ENCODE assay signal across 12 cellular contexts in genomic region chr3:30258426-30259392, GRCh38.
DNase-seq lines count a peak whose midpoint lies in the region; ATAC-seq and FAIRE-seq lines count a peak whose summit lies in the region.
"Had no signal": no experiment of that assay in that cellular context is flagged by ENCODE, and none has a peak within 500 bp of the region (broad histone marks: within the 10 kb centered on the region; RNA-seq: fewer than 3 reads in every experiment).

No MANE protein-coding gene starts in this region.

- DNase-seq in COR-L47 (lab: John Stamatoyannopoulos, UW) (peak; percentile 84), NCI-H128 (lab: John Stamatoyannopoulos, UW; ENCODE audit: unreplicated experiment) (peak; percentile 35), NCI-H748 treated with DMSO at 0.1 percent for 48 hours (lab: John Stamatoyannopoulos, UW) (peak; percentile 93), iPS-NIHi7 (ENCODE audit: extremely low spot score) (peak; percentile 14), GM19239 (ENCODE audit: insufficient read length, low spot score) (no peak), left cardiac atrium (no peak), HK-2 (ENCODE audit: unreplicated experiment) (no peak), NOMO-1 treated with dmso at 0.1 percent for 144 hours (lab: John Stamatoyannopoulos, UW; ENCODE audit: unreplicated experiment) (no peak)
- DNase-seq: activated CD4-positive, alpha-beta memory T cell treated with anti-CD3 and anti-CD28 coated beads, Interleukin-2, amount 10 ng/mL, durations not matched to agents 7 days and 5 days; activated naive CD4-positive, alpha-beta T cell treated with anti-CD3 and anti-CD28 coated beads for 36 hours; erythroblast; RPMI8226 had no signal

- no peak for FAIRE-seq in GM19239 (lab: Jason Lieb, UNC)

- ATAC-seq in left cardiac atrium: no peak

- intact Hi-C loops in left cardiac atrium (cut with DNase I): no loop called here

Comparison
In these comparisons a context has a peak if more than half of its experiments do, and no peak if none do; other contexts are left out.
1. DNase-seq: peak in COR-L47 (single experiment), NCI-H128 (single experiment), NCI-H748 treated with DMSO at 0.1 percent for 48 hours (single experiment) and iPS-NIHi7 (single experiment); none in GM19239 (single experiment), left cardiac atrium (single experiment), HK-2 (single experiment) and NOMO-1 treated with dmso at 0.1 percent for 144 hours (single experiment).